Comparison of ENCODE assay signal across 9 cellular contexts in genomic region chr17:6420173-6420641, GRCh38. TPM values are rescaled to one million over a fixed set of nuclear protein-coding genes. Genes with fewer than 3 reads are reported as not detected.
DNase-seq lines count a peak whose midpoint lies in the region; ATAC-seq, FAIRE-seq and TF ChIP-seq lines count a peak whose summit lies in the region.
"Had no signal": no experiment of that assay in that cellular context is flagged by ENCODE, and none has a peak within 500 bp of the region (broad histone marks: within the 10 kb centered on the region; RNA-seq: fewer than 3 reads in every experiment).

No MANE protein-coding gene starts in this region.

- dilution Hi-C loops in keratinocyte (cut with MboI; ENCODE audit: extremely low pct_ligation_motif_present, low sequenced_read_pairs) = loop anchor here (25.0 kb wide), 1 partner anchor 808 kb away; no protein-coding TSS in a partner anchor

- no peak overlapping the region for H3K9ac ChIP-seq in keratinocyte (ENCODE audit: control insufficient read depth, extremely low read depth, insufficient read depth, low read length)

- H3K27ac ChIP-seq in keratinocyte (ENCODE audit: control insufficient read depth, insufficient read depth, low read length) = no peak overlapping the region
- no peak overlapping the region for H3K27ac ChIP-seq in aorta (ENCODE audit: low read depth in 1 of 2, low read length in 2 of 2)

- no peaks in the 10 kb centered on the region for H3K4me1 ChIP-seq in keratinocyte (ENCODE audit: control insufficient read depth, extremely low read depth, insufficient read depth, low read length)
- H3K4me1 ChIP-seq in aorta (ENCODE audit: control insufficient read depth in 1 of 2, insufficient read depth in 2 of 2, low read length in 2 of 2) = no peaks in the 10 kb centered on the region

- ATAC-seq in GM18858 (IDR thresholded peaks at IDR 0.05; ENCODE audit: unreplicated experiment) = no peak
- ATAC-seq in aorta (ENCODE audit: low FRiP score) = no peak

- H3K4me2 ChIP-seq in keratinocyte (ENCODE audit: control insufficient read depth, extremely low read depth, insufficient read depth, low read depth, low read length) = no peak overlapping the region

- DNase-seq in AG20443 (ENCODE audit: low spot score) (peak; percentile 39), H7 (peak; percentile 81), keratinocyte (ENCODE audit: low read depth, low spot score) (no peak), NCI-H128 (lab: John Stamatoyannopoulos, UW; ENCODE audit: unreplicated experiment) (no peak), aorta (no peak), NCI-H2227 treated with DMSO at 0.1 percent for 48 hours (lab: John Stamatoyannopoulos, UW) (no peak)
- peak; percentile 16 for DNase-seq in activated CD4-positive, alpha-beta T cell treated with anti-CD3 and anti-CD28 coated beads, Interleukin-2, amount 50 U/mL, for 1 hour

- intact Hi-C loops in aorta (cut with DNase I) = no loop called here

- H3K27me3 ChIP-seq in H7 (ENCODE audit: control insufficient read depth, insufficient read depth, low read length) (no peaks in the 10 kb centered on the region), keratinocyte (ENCODE audit: control insufficient read depth, extremely low read depth, insufficient read depth, low read length) (peaks cover 11% of the 10 kb centered on the region), aorta (ENCODE audit: control insufficient read depth in 1 of 2, insufficient read depth in 2 of 2, low read length in 1 of 2) (no peaks in the 10 kb centered on the region)

- 12 to 16% methylated on average over 13 of the region's 13 CpGs for WGBS in aorta, 2 donors

- no peaks in the 10 kb centered on the region for H3K9me3 ChIP-seq in keratinocyte (ENCODE audit: control insufficient read depth, low read depth, low read length)
- H3K9me3 ChIP-seq in aorta (ENCODE audit: control insufficient read depth, low read length) = no peaks in the 10 kb centered on the region

- H3K4me3 ChIP-seq in H7 (ENCODE audit: insufficient read depth, low read depth, low read length) = no peak overlapping the region
- H3K4me3 ChIP-seq in keratinocyte (ENCODE audit: control insufficient read depth in 2 of 3, extremely low read depth in 1 of 3, insufficient read depth in 2 of 3, low read depth in 1 of 3, low read length in 3 of 3) = no peak overlapping the region
- H3K4me3 ChIP-seq in aorta (ENCODE audit: low read length in 2 of 2) = no peak overlapping the region

- FAIRE-seq in keratinocyte (lab: Jason Lieb, UNC) = no peak

- H2AFZ ChIP-seq in keratinocyte (ENCODE audit: control insufficient read depth, low read length) = no peak overlapping the region

- peaks cover 2% of the 10 kb centered on the region for H4K20me1 ChIP-seq in keratinocyte (ENCODE audit: control insufficient read depth, extremely low read depth, insufficient read depth, low read length)

- no peaks in the 10 kb centered on the region for H3K9me1 ChIP-seq in keratinocyte (ENCODE audit: control insufficient read depth, extremely low read depth, insufficient read depth, low read length)

- H3K79me2 ChIP-seq in keratinocyte (ENCODE audit: control insufficient read depth, insufficient read depth, low read length) = no peaks in the 10 kb centered on the region

- peak; percentile 27 to 72 (median 70) for TF ChIP-seq CTCF in keratinocyte (optimal IDR thresholded peaks at IDR 0.05 in 1 of 3, IDR thresholded peaks at IDR 0.05 in 1 of 3, conservative IDR thresholded peaks at IDR 0.05 in 1 of 3; ENCODE audit: extremely low read depth in 1 of 3, insufficient read depth in 2 of 3, low read length in 3 of 3)

- no peaks in the 10 kb centered on the region for H3K36me3 ChIP-seq in H7 (replicated peaks; ENCODE audit: control insufficient read depth, insufficient read depth, low read length)
- H3K36me3 ChIP-seq in keratinocyte (ENCODE audit: control insufficient read depth in 2 of 2, extremely low read depth in 1 of 2, insufficient read depth in 2 of 2, low read length in 2 of 2) = no peaks in the 10 kb centered on the region
- no peaks in the 10 kb centered on the region for H3K36me3 ChIP-seq in aorta (ENCODE audit: control insufficient read depth in 1 of 2, insufficient read depth in 2 of 2, low read length in 1 of 2)

RNA-seq across cellular contexts. Expression of gene AIPL1, which starts 14.7 kb away (rescaled TPM):
- total RNA-seq in H7 (2014; rRNA removed; shearing (Covaris generic)) = 0.11 and 0.28 TPM in 2 replicates
- not detected in 3 replicates for polyA plus RNA-seq in keratinocyte
- not detected for polyA plus RNA-seq in keratinocyte (2011; ENCODE audit: low read depth)
- polyA plus RNA-seq in keratinocyte (2011; cell fraction: cytosol; rRNA removed) = not detected in 2 replicates
- polyA plus RNA-seq in keratinocyte (2011; cell fraction: nucleus; rRNA removed) = not detected in 2 replicates
- polyA plus RNA-seq in keratinocyte (2012; ENCODE audit: low replicate concordance) = not detected in 2 replicates
- not detected in 3 replicates for polyA minus RNA-seq in keratinocyte
- polyA minus RNA-seq in keratinocyte (2011; cell fraction: cytosol; rRNA and poly(A)+ RNA removed) = not detected
- not detected in 2 replicates for polyA minus RNA-seq in keratinocyte (2011; cell fraction: nucleus; rRNA and poly(A)+ RNA removed)
- not detected for total RNA-seq in aorta
- polyA plus RNA-seq in aorta = under 1 TPM in 1 of 2 donors, not detected in 1; 0.25 TPM
- total RNA-seq: myocyte had no signal

RNA-seq across cellular contexts. Expression of gene PIMREG, which starts 24.0 kb away (rescaled TPM):
- 93.6 and 115 TPM in 2 replicates for total RNA-seq in H7 (2014; rRNA removed; shearing (Covaris generic))
- polyA plus RNA-seq in keratinocyte = 1.7 to 7.5 TPM (median 6.5 TPM) in 3 replicates
- not detected for polyA plus RNA-seq in keratinocyte (2011; ENCODE audit: low read depth)
- 1.8 TPM in 2 replicates for polyA plus RNA-seq in keratinocyte (2011; cell fraction: cytosol; rRNA removed)
- 1.3 TPM in 2 replicates for polyA plus RNA-seq in keratinocyte (2011; cell fraction: nucleus; rRNA removed)
- polyA plus RNA-seq in keratinocyte (2012; ENCODE audit: low replicate concordance) = 0.44 and 6.0 TPM in 2 replicates
- polyA minus RNA-seq in keratinocyte = 1.2 to 3.3 TPM (median 2.7 TPM) in 3 replicates
- polyA minus RNA-seq in keratinocyte (2011; cell fraction: cytosol; rRNA and poly(A)+ RNA removed) = 3.1 TPM
- polyA minus RNA-seq in keratinocyte (2011; cell fraction: nucleus; rRNA and poly(A)+ RNA removed) = 0.47 and 0.95 TPM in 2 replicates
- under 1 TPM in 1 of 2 donors, not detected in 1; 0.84 TPM for total RNA-seq in aorta
- under 1 TPM in 1 of 2 donors, not detected in 1; 0.50 TPM for polyA plus RNA-seq in aorta

Comparison
In these comparisons a context has a peak if more than half of its experiments do, and no peak if none do; other contexts are left out.
1. DNase-seq: peak in AG20443 (single experiment), H7 (single experiment) and activated CD4-positive, alpha-beta T cell treated with anti-CD3 and anti-CD28 coated beads, Interleukin-2, amount 50 U/mL, for 1 hour (single experiment); none in keratinocyte (single experiment), NCI-H128 (single experiment), aorta (0 of 2) and NCI-H2227 treated with DMSO at 0.1 percent for 48 hours (single experiment).
2. RNA of gene PIMREG, which starts 24.0 kb away (total RNA-seq): 93.6 to 115 TPM in H7; 0.84 TPM in aorta; every median in the first group is over 10 times any median in the second.